In the genomic region with DNA sequence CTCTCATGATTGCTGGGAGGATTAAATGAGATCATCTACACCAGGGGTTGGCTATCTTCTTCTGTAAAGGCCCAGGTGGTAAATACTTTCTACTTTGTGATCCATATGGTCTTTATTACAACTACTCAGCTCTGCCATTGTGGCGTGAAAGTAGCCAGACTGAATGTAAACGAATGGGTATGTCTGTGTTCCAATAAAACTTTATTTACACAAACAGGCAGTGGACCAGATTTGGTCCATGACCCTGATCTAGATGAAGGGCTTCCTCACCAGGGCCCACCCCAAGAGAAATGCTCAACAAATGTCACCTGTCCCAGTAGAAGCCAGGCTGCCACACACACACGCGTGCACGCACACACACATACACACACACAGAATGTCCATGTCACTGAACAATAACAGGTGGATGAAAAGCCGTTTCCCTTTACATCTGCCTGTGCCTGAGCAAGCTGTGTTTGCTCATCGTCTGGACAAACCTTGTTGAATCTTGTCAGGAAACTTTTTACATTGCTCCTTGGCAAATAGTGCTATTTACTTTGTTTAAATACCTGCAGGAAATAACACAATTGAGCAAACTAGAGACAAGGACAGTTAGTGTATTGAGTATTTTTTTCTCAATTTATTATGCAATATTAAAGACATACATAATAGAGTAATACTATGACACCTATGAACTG, we compare ENCODE assay signal across 16 cellular contexts.
DNase-seq lines count a peak whose midpoint lies in the region; ATAC-seq and TF ChIP-seq lines count a peak whose summit lies in the region.
"Had no signal": no experiment of that assay in that cellular context is flagged by ENCODE, and none has a peak within 500 bp of the region (broad histone marks: within the 10 kb centered on the region; RNA-seq: fewer than 3 reads in every experiment).

No MANE protein-coding gene starts in this region.

- no peak overlapping the region for H3K4me3 ChIP-seq in RWPE2 (ENCODE audit: severe bottlenecking)
- H3K4me3 ChIP-seq in prostate gland, result no peak overlapping the region
- H3K4me3 ChIP-seq: HAP-1, SJSA1, upper lobe of left lung had no signal

- H3K9me3 ChIP-seq in RWPE2 (ENCODE audit: severe bottlenecking), result no peaks in the 10 kb centered on the region
- H3K9me3 ChIP-seq in prostate gland, result no peaks in the 10 kb centered on the region
- H3K9me3 ChIP-seq: HAP-1, SJSA1 had no signal

- H3K27ac ChIP-seq in RWPE2 (ENCODE audit: poor library complexity, severe bottlenecking) (no peak overlapping the region), prostate gland (peak overlapping the region in 1 of 2 donors; percentile 23)
- H3K27ac ChIP-seq: SJSA1, upper lobe of left lung had no signal

- H3K27me3 ChIP-seq in RWPE2 (ENCODE audit: insufficient read depth, poor library complexity, severe bottlenecking), result no peaks in the 10 kb centered on the region
- H3K27me3 ChIP-seq in prostate gland (replicated peaks; ENCODE audit: insufficient read depth), result no peaks in the 10 kb centered on the region
- H3K27me3 ChIP-seq: SJSA1, upper lobe of left lung had no signal

- ATAC-seq in RWPE2 (ENCODE audit: low read depth), result peak; percentile 65

- H3K4me1 ChIP-seq in RWPE2 (ENCODE audit: insufficient read depth, poor library complexity, severe bottlenecking) (no peaks in the 10 kb centered on the region), prostate gland (replicated peaks) (peaks cover 3% of the 10 kb centered on the region)
- H3K4me1 ChIP-seq: HAP-1, SJSA1, upper lobe of left lung had no signal

- intact Hi-C loops in prostate gland (cut with DNase I), result no loop called here

- no peak for TF ChIP-seq POLR2A in prostate gland (IDR thresholded peaks at IDR 0.05)

- TF ChIP-seq CTCF in RWPE2 (IDR thresholded peaks at IDR 0.05; ENCODE audit: poor library complexity, severe bottlenecking) (no peak), prostate gland (IDR thresholded peaks at IDR 0.05) (no peak)

- H3K36me3 ChIP-seq in RWPE2 (ENCODE audit: low read depth) (no peaks in the 10 kb centered on the region), prostate gland (no peaks in the 10 kb centered on the region)
- H3K36me3 ChIP-seq: HAP-1, SJSA1, upper lobe of left lung had no signal

- DNase-seq in NCI-H1092 treated with DMSO at 0.1 percent for 48 hours (lab: John Stamatoyannopoulos, UW) (peak; percentile 20), NCI-H1092 (lab: John Stamatoyannopoulos, UW) (no peak), NCI-H2029 treated with DMSO at 0.1 percent for 48 hours (lab: John Stamatoyannopoulos, UW) (peak; percentile 70), RWPE2 (ENCODE audit: low spot score) (no peak), prostate gland (ENCODE audit: low spot score) (peak; percentile 54), LoVo (ENCODE audit: low spot score) (no peak), NCI-H187 (lab: John Stamatoyannopoulos, UW) (no peak)
- no peak for DNase-seq in stimulated activated CD4-positive, alpha-beta T cell treated with anti-CD3 and anti-CD28 coated beads, Interleukin-1b, Interleukin-23, amount 100 ng/mL, for 48 hours
- DNase-seq: 8988T; activated CD4-positive, alpha-beta T cell treated with anti-CD3 and anti-CD28 coated beads, Interleukin-2, amount 50 U/mL, for 48 hours; hippocampal formation; NCI-H446 treated with DMSO at 0.1 percent for 48 hours; stimulated activated CD4-positive, alpha-beta T cell treated with anti-CD3 and anti-CD28 coated beads, Interleukin-12 subunit alpha, Interleukin-12 subunit beta, amount 100 ng/mL, for 4 hours had no signal

- WGBS in prostate gland, result 42% methylated on average over 7 of the region's 7 CpGs

Comparison
In these comparisons a context has a peak if more than half of its experiments do, and no peak if none do; other contexts are left out.
1. DNase-seq: peak in NCI-H1092 treated with DMSO at 0.1 percent for 48 hours (single experiment), NCI-H2029 treated with DMSO at 0.1 percent for 48 hours (single experiment) and prostate gland (single experiment); none in NCI-H1092 (single experiment), RWPE2 (single experiment), LoVo (single experiment), NCI-H187 (0 of 2) and stimulated activated CD4-positive, alpha-beta T cell treated with anti-CD3 and anti-CD28 coated beads, Interleukin-1b, Interleukin-23, amount 100 ng/mL, for 48 hours (single experiment).